ENCODE assay signal across 13 cellular contexts in the genomic region with DNA sequence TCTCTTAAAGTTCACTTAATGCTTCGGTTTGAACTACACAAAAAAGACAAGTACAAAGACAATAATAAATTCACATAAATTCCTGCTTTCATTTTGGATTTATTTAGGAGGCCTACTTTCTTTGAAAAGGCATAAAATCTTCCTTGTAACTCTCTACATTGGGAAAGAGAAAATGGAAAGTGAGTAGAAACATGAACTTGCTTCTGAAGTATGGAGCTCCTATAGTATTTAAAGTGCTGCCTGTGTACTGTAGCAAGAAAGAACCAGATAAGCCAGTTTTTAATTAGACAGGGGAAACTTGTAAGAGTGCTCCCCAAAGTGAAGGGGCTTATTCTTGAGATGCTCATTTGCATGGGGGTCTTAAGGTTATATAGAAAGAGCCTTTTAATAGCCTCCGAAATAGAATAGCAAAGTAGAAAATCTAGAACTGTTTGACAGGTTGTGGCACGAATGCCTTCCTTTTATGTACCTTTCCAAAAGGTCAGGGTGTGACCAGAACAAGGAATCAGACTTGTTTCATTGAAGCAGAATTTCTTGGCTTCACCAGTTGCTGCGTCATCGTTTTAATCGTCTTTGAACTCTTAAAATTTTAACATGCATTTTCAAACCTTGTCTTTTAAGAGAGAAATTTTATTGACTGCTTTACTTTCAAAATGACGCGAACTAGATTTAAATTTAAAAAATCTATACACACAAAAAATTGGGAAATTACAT.
"Had no signal": no experiment of that assay in that cellular context is flagged by ENCODE, and none has a peak within 500 bp of the region (broad histone marks: within the 10 kb centered on the region; RNA-seq: fewer than 3 reads in every experiment).

No MANE protein-coding gene starts in this region.

- H3K9me3 ChIP-seq: lower lobe of right lung, testis had no signal

- H3K27ac ChIP-seq: lower lobe of right lung, testis had no signal

- ATAC-seq: activated T-cell treated with anti-CD3 and anti-CD28 coated beads, Interleukin-2, amount 50 U/mL, for 4 hours; lower lobe of right lung; natural killer cell; right cardiac atrium had no signal

- H3K4me3 ChIP-seq: lower lobe of right lung, testis had no signal

- DNase-seq: activated CD4-positive, alpha-beta memory T cell treated with anti-CD3 and anti-CD28 coated beads for 36 hours; activated CD4-positive, CD25-positive, alpha-beta regulatory T cell treated with anti-CD3 and anti-CD28 coated beads, Interleukin-2, amount 50 U/mL, for 72 hours; activated effector memory CD4-positive, alpha-beta T cell treated with anti-CD3 and anti-CD28 coated beads, Interleukin-2, amount 50 U/mL, for 16 hours; activated T-cell treated with anti-CD3 and anti-CD28 coated beads, Interleukin-2, amount 50 U/mL, for 4 hours; amygdala; lower lobe of right lung; natural killer cell; posterior cingulate gyrus; right cardiac atrium; stimulated activated CD4-positive, alpha-beta T cell treated with anti-CD3 and anti-CD28 coated beads, Interleukin-12 subunit alpha, Interleukin-12 subunit beta, amount 100 ng/mL, for 4 hours; stimulated activated naive CD4-positive, alpha-beta T cell treated with Interleukin-2 at 50 U/mL for 16 hours; SW 1271; testis had no signal

- H3K4me1 ChIP-seq: lower lobe of right lung, testis had no signal

- H3K27me3 ChIP-seq: testis had no signal

- H3K36me3 ChIP-seq: lower lobe of right lung had no signal
